In genomic region chr5:18527017-18527416, GRCh38 we compare ENCODE assay signal across 23 cellular contexts.
A peak's percentile ranks its signal among the peaks of the same experiment; 100 is the strongest.
DNase-seq lines count a peak whose midpoint lies in the region; ATAC-seq and TF ChIP-seq lines count a peak whose summit lies in the region.
"Had no signal": no experiment of that assay in that cellular context is flagged by ENCODE, and none has a peak within 500 bp of the region (broad histone marks: within the 10 kb centered on the region; RNA-seq: fewer than 3 reads in every experiment).

No MANE protein-coding gene starts in this region.

- no CpG with 5 or more reads among the region's 1 CpG for WGBS in endodermal cell (ENCODE audit: insufficient coverage in 1 of 2, insufficient read length in 1 of 2), 2 experiments

- TF ChIP-seq CTCF in endodermal cell (conservative IDR thresholded peaks at IDR 0.05): peak; percentile 61
- TF ChIP-seq CTCF in progenitor cell of endocrine pancreas (IDR thresholded peaks at IDR 0.05; ENCODE audit: unreplicated experiment): peak; percentile 13

- H3K27me3 Mint-ChIP-seq in endodermal cell (ENCODE audit: insufficient read depth): no peaks in the 10 kb centered on the region
- H3K27me3 Mint-ChIP-seq in progenitor cell of endocrine pancreas: no peaks in the 10 kb centered on the region
- H3K27me3 Mint-ChIP-seq: IgD-negative memory B cell had no signal

- H3K27me3 ChIP-seq in endodermal cell (ENCODE audit: control insufficient read depth, insufficient read depth, low read length, poor library complexity, severe bottlenecking): no peaks in the 10 kb centered on the region
- H3K27me3 ChIP-seq: SJSA1 had no signal

- H3K4me1 Mint-ChIP-seq in endodermal cell (no peaks in the 10 kb centered on the region), progenitor cell of endocrine pancreas (ENCODE audit: low read depth) (peaks cover 6% of the 10 kb centered on the region)
- H3K4me1 Mint-ChIP-seq: IgD-negative memory B cell had no signal

- no peaks in the 10 kb centered on the region for H3K4me1 ChIP-seq in endodermal cell (ENCODE audit: control insufficient read depth, insufficient read depth, low read length)
- H3K4me1 ChIP-seq: SJSA1 had no signal

- H3K36me3 Mint-ChIP-seq in endodermal cell (ENCODE audit: low read depth): no peaks in the 10 kb centered on the region
- H3K36me3 Mint-ChIP-seq in progenitor cell of endocrine pancreas (ENCODE audit: insufficient read depth): no peaks in the 10 kb centered on the region
- H3K36me3 Mint-ChIP-seq: CD8-positive, alpha-beta T cell; IgD-negative memory B cell had no signal

- H3K4me3 Mint-ChIP-seq in endodermal cell (no peak overlapping the region), progenitor cell of endocrine pancreas (ENCODE audit: low read depth) (no peak overlapping the region)
- H3K4me3 Mint-ChIP-seq: CD8-positive, alpha-beta T cell; IgD-negative memory B cell had no signal

- peaks cover under 1% of the 10 kb centered on the region for H3K9me3 ChIP-seq in endodermal cell (ENCODE audit: control insufficient read depth, low read length)
- H3K9me3 ChIP-seq: SJSA1 had no signal

- no peak overlapping the region for H3K9ac ChIP-seq in endodermal cell (ENCODE audit: extremely low read depth, low read length, poor library complexity, severe bottlenecking)

- H3K9me3 Mint-ChIP-seq in endodermal cell: no peaks in the 10 kb centered on the region
- H3K9me3 Mint-ChIP-seq in progenitor cell of endocrine pancreas (ENCODE audit: low read depth): no peaks in the 10 kb centered on the region
- H3K9me3 Mint-ChIP-seq: CD8-positive, alpha-beta T cell; IgD-negative memory B cell had no signal

- H3K27ac Mint-ChIP-seq in endodermal cell (no peak overlapping the region), progenitor cell of endocrine pancreas (no peak overlapping the region)
- H3K27ac Mint-ChIP-seq: CD8-positive, alpha-beta T cell; IgD-negative memory B cell had no signal

- no peaks in the 10 kb centered on the region for H3K36me3 ChIP-seq in endodermal cell (ENCODE audit: control insufficient read depth, insufficient read depth, low read length)
- H3K36me3 ChIP-seq: SJSA1 had no signal

- DNase-seq in DMS 273 (lab: John Stamatoyannopoulos, UW; ENCODE audit: unreplicated experiment) (peak; percentile 27), DMS 273 treated with DMSO at 0.1 percent for 48 hours (lab: John Stamatoyannopoulos, UW) (no peak), NCI-H69 (lab: John Stamatoyannopoulos, UW) (peak; percentile 21), endodermal cell (peak; percentile 50), progenitor cell of endocrine pancreas (ENCODE audit: low spot score, unreplicated experiment) (no peak), NCI-H226 (no peak), ACHN (no peak)
- DNase-seq: AML-193; C1 segment of cervical spinal cord; CD8-positive, alpha-beta T cell; EL; GF-D8; HCEC 1CT; Karpas-422; NCI-H1694; NCI-H2081; NCI-H446; NCI-H526; NK-92 treated with Interleukin-12 subunit alpha and Interleukin-12 subunit beta, amount 100 ng/mL, for 24 hours had no signal

- ATAC-seq in GM19467 (IDR thresholded peaks at IDR 0.05; ENCODE audit: unreplicated experiment): no peak
- ATAC-seq: CD8-positive, alpha-beta T cell had no signal

- in situ Hi-C loops in ACHN (cut with HindIII; ENCODE audit: low pct_ligation_motif_present, low pct_unique_long_range_greater_than_20kb, low sequenced_read_pairs): no loop called here

- no peak overlapping the region for H3K4me3 ChIP-seq in endodermal cell (ENCODE audit: low read length)
- H3K4me3 ChIP-seq: SJSA1 had no signal

- no peak overlapping the region for H3K27ac ChIP-seq in endodermal cell (ENCODE audit: low read depth, low read length)
- H3K27ac ChIP-seq: 22Rv1, SJSA1 had no signal

Comparison
In these comparisons a context has a peak if more than half of its experiments do, and no peak if none do; other contexts are left out.
1. DNase-seq: peak in DMS 273 (single experiment), NCI-H69 (single experiment) and endodermal cell (single experiment); none in DMS 273 treated with DMSO at 0.1 percent for 48 hours (single experiment), progenitor cell of endocrine pancreas (single experiment), NCI-H226 (single experiment) and ACHN (single experiment).